Comparison of ENCODE assay signal across 1 cellular context in the genomic region with DNA sequence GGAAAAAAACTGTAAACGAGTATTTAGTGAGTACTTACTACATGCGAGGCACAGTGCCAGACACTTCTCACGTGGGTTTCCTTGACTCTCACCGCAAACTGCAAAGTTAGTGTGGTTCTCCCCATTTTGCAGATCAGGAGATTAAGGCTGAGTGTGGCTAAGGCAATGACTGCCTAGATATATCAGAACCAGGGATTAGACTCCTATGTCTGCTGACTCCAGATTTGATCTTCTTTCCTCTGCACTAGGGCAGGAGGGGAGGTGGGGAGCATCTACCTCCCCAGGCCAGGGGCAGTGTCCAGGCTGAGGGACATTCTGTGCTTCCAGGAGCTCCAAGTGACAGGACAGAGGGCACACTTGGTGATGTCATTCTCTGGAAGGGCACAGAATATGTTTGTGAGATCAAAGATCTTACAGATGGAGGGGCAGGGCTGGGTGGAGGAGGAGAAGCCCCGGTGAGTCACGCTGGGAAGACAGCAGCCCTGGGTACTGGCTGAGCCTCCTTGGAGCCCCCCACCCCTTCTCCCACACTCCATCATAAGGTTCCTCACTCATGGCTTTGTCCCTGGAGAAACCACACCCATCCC.
TF ChIP-seq lines count a peak whose summit lies in the region.

No MANE protein-coding gene starts in this region.

TF ChIP-seq in HepG2, 621 proteins besides CTCF, POLR2A, EP300 and RAD21 (continued from another document and continues in another):
- TF ChIP-seq ZNF772 (CRISPR knock-in tag; IDR thresholded peaks at IDR 0.05) = no peak
- TF ChIP-seq NAIF1 (CRISPR knock-in tag; IDR thresholded peaks at IDR 0.05; ENCODE audit: borderline replicate concordance) = no peak
- TF ChIP-seq, protein P1, sequence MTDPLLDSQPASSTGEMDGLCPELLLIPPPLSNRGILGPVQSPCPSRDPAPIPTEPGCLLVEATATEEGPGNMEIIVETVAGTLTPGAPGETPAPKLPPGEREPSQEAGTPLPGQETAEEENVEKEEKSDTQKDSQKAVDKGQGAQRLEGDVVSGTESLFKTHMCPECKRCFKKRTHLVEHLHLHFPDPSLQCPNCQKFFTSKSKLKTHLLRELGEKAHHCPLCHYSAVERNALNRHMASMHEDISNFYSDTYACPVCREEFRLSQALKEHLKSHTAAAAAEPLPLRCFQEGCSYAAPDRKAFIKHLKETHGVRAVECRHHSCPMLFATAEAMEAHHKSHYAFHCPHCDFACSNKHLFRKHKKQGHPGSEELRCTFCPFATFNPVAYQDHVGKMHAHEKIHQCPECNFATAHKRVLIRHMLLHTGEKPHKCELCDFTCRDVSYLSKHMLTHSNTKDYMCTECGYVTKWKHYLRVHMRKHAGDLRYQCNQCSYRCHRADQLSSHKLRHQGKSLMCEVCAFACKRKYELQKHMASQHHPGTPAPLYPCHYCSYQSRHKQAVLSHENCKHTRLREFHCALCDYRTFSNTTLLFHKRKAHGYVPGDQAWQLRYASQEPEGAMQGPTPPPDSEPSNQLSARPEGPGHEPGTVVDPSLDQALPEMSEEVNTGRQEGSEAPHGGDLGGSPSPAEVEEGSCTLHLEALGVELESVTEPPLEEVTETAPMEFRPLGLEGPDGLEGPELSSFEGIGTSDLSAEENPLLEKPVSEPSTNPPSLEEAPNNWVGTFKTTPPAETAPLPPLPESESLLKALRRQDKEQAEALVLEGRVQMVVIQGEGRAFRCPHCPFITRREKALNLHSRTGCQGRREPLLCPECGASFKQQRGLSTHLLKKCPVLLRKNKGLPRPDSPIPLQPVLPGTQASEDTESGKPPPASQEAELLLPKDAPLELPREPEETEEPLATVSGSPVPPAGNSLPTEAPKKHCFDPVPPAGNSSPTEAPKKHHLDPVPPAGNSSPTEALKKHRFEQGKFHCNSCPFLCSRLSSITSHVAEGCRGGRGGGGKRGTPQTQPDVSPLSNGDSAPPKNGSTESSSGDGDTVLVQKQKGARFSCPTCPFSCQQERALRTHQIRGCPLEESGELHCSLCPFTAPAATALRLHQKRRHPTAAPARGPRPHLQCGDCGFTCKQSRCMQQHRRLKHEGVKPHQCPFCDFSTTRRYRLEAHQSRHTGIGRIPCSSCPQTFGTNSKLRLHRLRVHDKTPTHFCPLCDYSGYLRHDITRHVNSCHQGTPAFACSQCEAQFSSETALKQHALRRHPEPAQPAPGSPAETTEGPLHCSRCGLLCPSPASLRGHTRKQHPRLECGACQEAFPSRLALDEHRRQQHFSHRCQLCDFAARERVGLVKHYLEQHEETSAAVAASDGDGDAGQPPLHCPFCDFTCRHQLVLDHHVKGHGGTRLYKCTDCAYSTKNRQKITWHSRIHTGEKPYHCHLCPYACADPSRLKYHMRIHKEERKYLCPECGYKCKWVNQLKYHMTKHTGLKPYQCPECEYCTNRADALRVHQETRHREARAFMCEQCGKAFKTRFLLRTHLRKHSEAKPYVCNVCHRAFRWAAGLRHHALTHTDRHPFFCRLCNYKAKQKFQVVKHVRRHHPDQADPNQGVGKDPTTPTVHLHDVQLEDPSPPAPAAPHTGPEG (CRISPR knock-in tag; IDR thresholded peaks at IDR 0.05) = 0 out of 2 replicates have a peak, but pooled peaks have one; percentile 13
- TF ChIP-seq ZNF33B (CRISPR knock-in tag; IDR thresholded peaks at IDR 0.05) = no peak
- TF ChIP-seq MTF1 (CRISPR knock-in tag; IDR thresholded peaks at IDR 0.05) = no peak
- 0 out of 2 replicates have a peak, but pooled peaks have one; percentile 31 for TF ChIP-seq KDM5B (CRISPR knock-in tag; IDR thresholded peaks at IDR 0.05; ENCODE audit: borderline replicate concordance)
- no peak for TF ChIP-seq U2AF2 (IDR thresholded peaks at IDR 0.05; ENCODE audit: low read depth, low read length)
- 0 out of 2 replicates have a peak, but pooled peaks have one; percentile 35 for TF ChIP-seq ZNF724P (CRISPR knock-in tag; IDR thresholded peaks at IDR 0.05; ENCODE audit: borderline replicate concordance)
- TF ChIP-seq EZH2 (conservative IDR thresholded peaks at IDR 0.05; ENCODE audit: low read depth, low read length) = no peak
- no peak for TF ChIP-seq NKX3-1 (CRISPR knock-in tag; IDR thresholded peaks at IDR 0.05)
- TF ChIP-seq ONECUT2 (CRISPR knock-in tag; IDR thresholded peaks at IDR 0.05) = no peak
- TF ChIP-seq HOXA5 (CRISPR knock-in tag; IDR thresholded peaks at IDR 0.05) = no peak
- no peak for TF ChIP-seq ZNF781 (CRISPR knock-in tag; IDR thresholded peaks at IDR 0.05; ENCODE audit: borderline replicate concordance, not compliant biosample characterization)
- TF ChIP-seq RFXANK (CRISPR knock-in tag; IDR thresholded peaks at IDR 0.05) = no peak
- TF ChIP-seq ZFX (CRISPR knock-in tag; IDR thresholded peaks at IDR 0.05; ENCODE audit: low read depth) = no peak
- TF ChIP-seq TBX2 (CRISPR knock-in tag; IDR thresholded peaks at IDR 0.05; ENCODE audit: borderline replicate concordance) = no peak; the same call in 1 of the 2 replicates
- TF ChIP-seq HDAC2 (CRISPR knock-in tag; IDR thresholded peaks at IDR 0.05) = no peak
- TF ChIP-seq, protein P2, sequence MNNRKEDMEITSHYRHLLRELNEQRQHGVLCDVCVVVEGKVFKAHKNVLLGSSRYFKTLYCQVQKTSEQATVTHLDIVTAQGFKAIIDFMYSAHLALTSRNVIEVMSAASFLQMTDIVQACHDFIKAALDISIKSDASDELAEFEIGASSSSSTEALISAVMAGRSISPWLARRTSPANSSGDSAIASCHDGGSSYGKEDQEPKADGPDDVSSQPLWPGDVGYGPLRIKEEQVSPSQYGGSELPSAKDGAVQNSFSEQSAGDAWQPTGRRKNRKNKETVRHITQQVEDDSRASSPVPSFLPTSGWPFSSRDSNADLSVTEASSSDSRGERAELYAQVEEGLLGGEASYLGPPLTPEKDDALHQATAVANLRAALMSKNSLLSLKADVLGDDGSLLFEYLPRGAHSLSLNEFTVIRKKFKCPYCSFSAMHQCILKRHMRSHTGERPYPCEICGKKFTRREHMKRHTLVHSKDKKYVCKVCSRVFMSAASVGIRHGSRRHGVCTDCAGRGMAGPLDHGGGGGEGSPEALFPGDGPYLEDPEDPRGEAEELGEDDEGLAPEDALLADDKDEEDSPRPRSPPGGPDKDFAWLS (CRISPR knock-in tag; IDR thresholded peaks at IDR 0.05; ENCODE audit: borderline replicate concordance) = no peak
- TF ChIP-seq ZMAT3 (CRISPR knock-in tag; conservative IDR thresholded peaks at IDR 0.05) = no peak; the same call in 1 of the 2 replicates
- TF ChIP-seq HNRNPK (IDR thresholded peaks at IDR 0.05; ENCODE audit: low read depth, low read length, poor library complexity, severe bottlenecking) = no peak
- no peak for TF ChIP-seq CEBPB (IDR thresholded peaks at IDR 0.05; ENCODE audit: borderline replicate concordance, low read depth, low read length)
- TF ChIP-seq, protein P3, sequence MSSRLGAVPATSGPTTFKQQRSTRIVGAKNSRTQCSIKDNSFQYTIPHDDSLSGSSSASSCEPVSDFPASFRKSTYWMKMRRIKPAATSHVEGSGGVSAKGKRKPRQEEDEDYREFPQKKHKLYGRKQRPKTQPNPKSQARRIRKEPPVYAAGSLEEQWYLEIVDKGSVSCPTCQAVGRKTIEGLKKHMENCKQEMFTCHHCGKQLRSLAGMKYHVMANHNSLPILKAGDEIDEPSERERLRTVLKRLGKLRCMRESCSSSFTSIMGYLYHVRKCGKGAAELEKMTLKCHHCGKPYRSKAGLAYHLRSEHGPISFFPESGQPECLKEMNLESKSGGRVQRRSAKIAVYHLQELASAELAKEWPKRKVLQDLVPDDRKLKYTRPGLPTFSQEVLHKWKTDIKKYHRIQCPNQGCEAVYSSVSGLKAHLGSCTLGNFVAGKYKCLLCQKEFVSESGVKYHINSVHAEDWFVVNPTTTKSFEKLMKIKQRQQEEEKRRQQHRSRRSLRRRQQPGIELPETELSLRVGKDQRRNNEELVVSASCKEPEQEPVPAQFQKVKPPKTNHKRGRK (CRISPR knock-in tag; IDR thresholded peaks at IDR 0.05) = no peak
- TF ChIP-seq KLF11 (CRISPR knock-in tag; IDR thresholded peaks at IDR 0.05) = no peak
- TF ChIP-seq SNAPC2 (CRISPR knock-in tag; IDR thresholded peaks at IDR 0.05) = no peak
- TF ChIP-seq ELF3 (CRISPR knock-in tag; IDR thresholded peaks at IDR 0.05) = no peak
- 0 out of 2 replicates have a peak, but pooled peaks have one; percentile 19 for TF ChIP-seq ZNF3 (CRISPR knock-in tag; IDR thresholded peaks at IDR 0.05)
- no peak for TF ChIP-seq MAF1 (CRISPR knock-in tag; IDR thresholded peaks at IDR 0.05; ENCODE audit: borderline replicate concordance)
- no peak for TF ChIP-seq HES4 (CRISPR knock-in tag; IDR thresholded peaks at IDR 0.05; ENCODE audit: borderline replicate concordance)
- TF ChIP-seq KAT7 (CRISPR knock-in tag; IDR thresholded peaks at IDR 0.05; ENCODE audit: borderline replicate concordance) = 0 out of 2 replicates have a peak, but pooled peaks have one; percentile 8
- TF ChIP-seq ADNP (CRISPR knock-in tag; IDR thresholded peaks at IDR 0.05) = peak; percentile 86
- TF ChIP-seq, protein P4, sequence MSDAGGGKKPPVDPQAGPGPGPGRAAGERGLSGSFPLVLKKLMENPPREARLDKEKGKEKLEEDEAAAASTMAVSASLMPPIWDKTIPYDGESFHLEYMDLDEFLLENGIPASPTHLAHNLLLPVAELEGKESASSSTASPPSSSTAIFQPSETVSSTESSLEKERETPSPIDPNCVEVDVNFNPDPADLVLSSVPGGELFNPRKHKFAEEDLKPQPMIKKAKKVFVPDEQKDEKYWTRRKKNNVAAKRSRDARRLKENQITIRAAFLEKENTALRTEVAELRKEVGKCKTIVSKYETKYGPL (CRISPR knock-in tag; IDR thresholded peaks at IDR 0.05) = no peak
- no peak for TF ChIP-seq ZNF660 (CRISPR knock-in tag; IDR thresholded peaks at IDR 0.05; ENCODE audit: borderline replicate concordance, low read depth)
- TF ChIP-seq, protein P5, sequence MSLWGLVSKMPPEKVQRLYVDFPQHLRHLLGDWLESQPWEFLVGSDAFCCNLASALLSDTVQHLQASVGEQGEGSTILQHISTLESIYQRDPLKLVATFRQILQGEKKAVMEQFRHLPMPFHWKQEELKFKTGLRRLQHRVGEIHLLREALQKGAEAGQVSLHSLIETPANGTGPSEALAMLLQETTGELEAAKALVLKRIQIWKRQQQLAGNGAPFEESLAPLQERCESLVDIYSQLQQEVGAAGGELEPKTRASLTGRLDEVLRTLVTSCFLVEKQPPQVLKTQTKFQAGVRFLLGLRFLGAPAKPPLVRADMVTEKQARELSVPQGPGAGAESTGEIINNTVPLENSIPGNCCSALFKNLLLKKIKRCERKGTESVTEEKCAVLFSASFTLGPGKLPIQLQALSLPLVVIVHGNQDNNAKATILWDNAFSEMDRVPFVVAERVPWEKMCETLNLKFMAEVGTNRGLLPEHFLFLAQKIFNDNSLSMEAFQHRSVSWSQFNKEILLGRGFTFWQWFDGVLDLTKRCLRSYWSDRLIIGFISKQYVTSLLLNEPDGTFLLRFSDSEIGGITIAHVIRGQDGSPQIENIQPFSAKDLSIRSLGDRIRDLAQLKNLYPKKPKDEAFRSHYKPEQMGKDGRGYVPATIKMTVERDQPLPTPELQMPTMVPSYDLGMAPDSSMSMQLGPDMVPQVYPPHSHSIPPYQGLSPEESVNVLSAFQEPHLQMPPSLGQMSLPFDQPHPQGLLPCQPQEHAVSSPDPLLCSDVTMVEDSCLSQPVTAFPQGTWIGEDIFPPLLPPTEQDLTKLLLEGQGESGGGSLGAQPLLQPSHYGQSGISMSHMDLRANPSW (CRISPR knock-in tag; IDR thresholded peaks at IDR 0.05; ENCODE audit: borderline replicate concordance) = no peak
- no peak for TF ChIP-seq GPN1 (CRISPR knock-in tag; IDR thresholded peaks at IDR 0.05; ENCODE audit: borderline replicate concordance)
- TF ChIP-seq, protein P6, sequence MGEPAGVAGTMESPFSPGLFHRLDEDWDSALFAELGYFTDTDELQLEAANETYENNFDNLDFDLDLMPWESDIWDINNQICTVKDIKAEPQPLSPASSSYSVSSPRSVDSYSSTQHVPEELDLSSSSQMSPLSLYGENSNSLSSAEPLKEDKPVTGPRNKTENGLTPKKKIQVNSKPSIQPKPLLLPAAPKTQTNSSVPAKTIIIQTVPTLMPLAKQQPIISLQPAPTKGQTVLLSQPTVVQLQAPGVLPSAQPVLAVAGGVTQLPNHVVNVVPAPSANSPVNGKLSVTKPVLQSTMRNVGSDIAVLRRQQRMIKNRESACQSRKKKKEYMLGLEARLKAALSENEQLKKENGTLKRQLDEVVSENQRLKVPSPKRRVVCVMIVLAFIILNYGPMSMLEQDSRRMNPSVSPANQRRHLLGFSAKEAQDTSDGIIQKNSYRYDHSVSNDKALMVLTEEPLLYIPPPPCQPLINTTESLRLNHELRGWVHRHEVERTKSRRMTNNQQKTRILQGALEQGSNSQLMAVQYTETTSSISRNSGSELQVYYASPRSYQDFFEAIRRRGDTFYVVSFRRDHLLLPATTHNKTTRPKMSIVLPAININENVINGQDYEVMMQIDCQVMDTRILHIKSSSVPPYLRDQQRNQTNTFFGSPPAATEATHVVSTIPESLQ (CRISPR knock-in tag; conservative IDR thresholded peaks at IDR 0.05) = no peak
- no peak for TF ChIP-seq ZBTB20 (CRISPR knock-in tag; IDR thresholded peaks at IDR 0.05; ENCODE audit: borderline replicate concordance, low read depth)
- TF ChIP-seq, protein P7, sequence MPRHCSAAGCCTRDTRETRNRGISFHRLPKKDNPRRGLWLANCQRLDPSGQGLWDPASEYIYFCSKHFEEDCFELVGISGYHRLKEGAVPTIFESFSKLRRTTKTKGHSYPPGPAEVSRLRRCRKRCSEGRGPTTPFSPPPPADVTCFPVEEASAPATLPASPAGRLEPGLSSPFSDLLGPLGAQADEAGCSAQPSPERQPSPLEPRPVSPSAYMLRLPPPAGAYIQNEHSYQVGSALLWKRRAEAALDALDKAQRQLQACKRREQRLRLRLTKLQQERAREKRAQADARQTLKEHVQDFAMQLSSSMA (CRISPR knock-in tag; IDR thresholded peaks at IDR 0.05) = no peak
- TF ChIP-seq, protein P8, sequence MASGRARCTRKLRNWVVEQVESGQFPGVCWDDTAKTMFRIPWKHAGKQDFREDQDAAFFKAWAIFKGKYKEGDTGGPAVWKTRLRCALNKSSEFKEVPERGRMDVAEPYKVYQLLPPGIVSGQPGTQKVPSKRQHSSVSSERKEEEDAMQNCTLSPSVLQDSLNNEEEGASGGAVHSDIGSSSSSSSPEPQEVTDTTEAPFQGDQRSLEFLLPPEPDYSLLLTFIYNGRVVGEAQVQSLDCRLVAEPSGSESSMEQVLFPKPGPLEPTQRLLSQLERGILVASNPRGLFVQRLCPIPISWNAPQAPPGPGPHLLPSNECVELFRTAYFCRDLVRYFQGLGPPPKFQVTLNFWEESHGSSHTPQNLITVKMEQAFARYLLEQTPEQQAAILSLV (CRISPR knock-in tag; IDR thresholded peaks at IDR 0.05; ENCODE audit: borderline replicate concordance) = no peak
- TF ChIP-seq, protein P9, sequence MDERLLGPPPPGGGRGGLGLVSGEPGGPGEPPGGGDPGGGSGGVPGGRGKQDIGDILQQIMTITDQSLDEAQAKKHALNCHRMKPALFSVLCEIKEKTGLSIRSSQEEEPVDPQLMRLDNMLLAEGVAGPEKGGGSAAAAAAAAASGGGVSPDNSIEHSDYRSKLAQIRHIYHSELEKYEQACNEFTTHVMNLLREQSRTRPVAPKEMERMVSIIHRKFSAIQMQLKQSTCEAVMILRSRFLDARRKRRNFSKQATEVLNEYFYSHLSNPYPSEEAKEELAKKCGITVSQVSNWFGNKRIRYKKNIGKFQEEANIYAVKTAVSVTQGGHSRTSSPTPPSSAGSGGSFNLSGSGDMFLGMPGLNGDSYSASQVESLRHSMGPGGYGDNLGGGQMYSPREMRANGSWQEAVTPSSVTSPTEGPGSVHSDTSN (CRISPR knock-in tag; IDR thresholded peaks at IDR 0.05) = no peak
- TF ChIP-seq CBX2 (IDR thresholded peaks at IDR 0.05; ENCODE audit: low read depth, low read length) = no peak
- no peak for TF ChIP-seq CBX2 (CRISPR knock-in tag; IDR thresholded peaks at IDR 0.05; ENCODE audit: low read depth)
- no peak for TF ChIP-seq SOX5 (CRISPR knock-in tag; IDR thresholded peaks at IDR 0.05; ENCODE audit: borderline replicate concordance)
- TF ChIP-seq BRD4 (CRISPR knock-in tag; IDR thresholded peaks at IDR 0.05) = no peak
